Comparison of ENCODE assay signal across 25 cellular contexts in genomic region chr16:57273826-57274225, GRCh38. TPM values are rescaled to one million over a fixed set of nuclear protein-coding genes. Genes with fewer than 3 reads are reported as not detected.
"Had no signal": no experiment of that assay in that cellular context is flagged by ENCODE, and none has a peak within 500 bp of the region (broad histone marks: within the 10 kb centered on the region; RNA-seq: fewer than 3 reads in every experiment).

No MANE protein-coding gene starts in this region.

- H3K36me3 ChIP-seq: ascending aorta, MG63, SJCRH30 had no signal

- H3K4me3 Mint-ChIP-seq: activated CD4-positive, alpha-beta T cell treated with anti-CD3 and anti-CD28 coated beads for 36 hours; activated CD8-positive, alpha-beta memory T cell treated with anti-CD3 and anti-CD28 coated beads, Interleukin-2, amount 10 ng/mL, durations not matched to agents 7 days and 5 days; activated naive CD4-positive, alpha-beta T cell treated with anti-CD3 and anti-CD28 coated beads, Interleukin-2, amount 50 U/mL, for 24 hours; activated T-cell treated with anti-CD3 and anti-CD28 coated beads, Interleukin-2, amount 50 U/mL, for 24 hours; activated T-helper 1 cell treated with anti-CD3 and anti-CD28 coated beads, Interleukin-12 subunit alpha, Interleukin-12 subunit beta, Interleukin-2, Interleukin-4 antibody, amounts not matched to agents 30 ng/mL and 10 ng/mL and 1 ng/mL, durations not matched to agents 14 hours and 24 hours and 36 hours had no signal

- DNase-seq: activated CD4-positive, alpha-beta T cell treated with anti-CD3 and anti-CD28 coated beads for 36 hours; activated CD8-positive, alpha-beta memory T cell treated with anti-CD3 and anti-CD28 coated beads, Interleukin-2, amount 10 ng/mL, durations not matched to agents 7 days and 5 days; activated effector memory CD4-positive, alpha-beta T cell treated with Interleukin-2 at 50 U/mL for 16 hours; activated naive CD4-positive, alpha-beta T cell; activated T-cell treated with anti-CD3 and anti-CD28 coated beads, Interleukin-2, amount 50 U/mL, for 24 hours; body of pancreas; MG63; NCI-H1105 treated with DMSO at 0.1 percent for 48 hours; NCI-H1436 treated with DMSO at 0.1 percent for 48 hours; NCI-H187; NCI-H2081; NCI-H510A treated with DMSO at 0.1 percent for 48 hours; NCI-H69; NK-92 treated with Interleukin-12 subunit alpha and Interleukin-12 subunit beta, amount 100 ng/mL, for 24 hours; OCI-M1; RPMI8226; SJCRH30; T-helper 1 cell had no signal

- H3K9ac ChIP-seq: SK-N-SH had no signal

- H3K27ac ChIP-seq: ascending aorta, SJCRH30, VCaP had no signal

- H3K4me2 ChIP-seq: SK-N-SH had no signal

- H3K9me3 Mint-ChIP-seq: activated naive CD4-positive, alpha-beta T cell treated with anti-CD3 and anti-CD28 coated beads, Interleukin-2, amount 50 U/mL, for 24 hours; activated T-cell treated with anti-CD3 and anti-CD28 coated beads, Interleukin-2, amount 50 U/mL, for 24 hours; activated T-helper 1 cell treated with anti-CD3 and anti-CD28 coated beads, Interleukin-12 subunit alpha, Interleukin-12 subunit beta, Interleukin-2, Interleukin-4 antibody, amounts not matched to agents 30 ng/mL and 10 ng/mL and 1 ng/mL, durations not matched to agents 14 hours and 24 hours and 36 hours had no signal

- H3K36me3 Mint-ChIP-seq: activated CD8-positive, alpha-beta memory T cell treated with anti-CD3 and anti-CD28 coated beads, Interleukin-2, amount 10 ng/mL, durations not matched to agents 7 days and 5 days; activated naive CD4-positive, alpha-beta T cell treated with anti-CD3 and anti-CD28 coated beads, Interleukin-2, amount 50 U/mL, for 24 hours had no signal

- H3K27ac Mint-ChIP-seq: activated CD4-positive, alpha-beta T cell treated with anti-CD3 and anti-CD28 coated beads for 36 hours; activated CD8-positive, alpha-beta memory T cell treated with anti-CD3 and anti-CD28 coated beads, Interleukin-2, amount 10 ng/mL, durations not matched to agents 7 days and 5 days; activated naive CD4-positive, alpha-beta T cell treated with anti-CD3 and anti-CD28 coated beads, Interleukin-2, amount 50 U/mL, for 24 hours; activated T-cell treated with anti-CD3 and anti-CD28 coated beads, Interleukin-2, amount 50 U/mL, for 24 hours; activated T-helper 1 cell treated with anti-CD3 and anti-CD28 coated beads, Interleukin-12 subunit alpha, Interleukin-12 subunit beta, Interleukin-2, Interleukin-4 antibody, amounts not matched to agents 30 ng/mL and 10 ng/mL and 1 ng/mL, durations not matched to agents 14 hours and 24 hours and 36 hours had no signal

- H3K27me3 ChIP-seq: ascending aorta, body of pancreas, MG63, SJCRH30 had no signal

- H3K27me3 Mint-ChIP-seq: activated CD4-positive, alpha-beta T cell treated with anti-CD3 and anti-CD28 coated beads for 36 hours; activated CD8-positive, alpha-beta memory T cell treated with anti-CD3 and anti-CD28 coated beads, Interleukin-2, amount 10 ng/mL, durations not matched to agents 7 days and 5 days; activated naive CD4-positive, alpha-beta T cell treated with anti-CD3 and anti-CD28 coated beads, Interleukin-2, amount 50 U/mL, for 24 hours; activated T-cell treated with anti-CD3 and anti-CD28 coated beads, Interleukin-2, amount 50 U/mL, for 24 hours had no signal

- ATAC-seq: activated CD4-positive, alpha-beta T cell treated with anti-CD3 and anti-CD28 coated beads for 36 hours; activated CD8-positive, alpha-beta memory T cell treated with anti-CD3 and anti-CD28 coated beads, Interleukin-2, amount 10 ng/mL, durations not matched to agents 7 days and 5 days; Panc1 had no signal

- H3K4me3 ChIP-seq: ascending aorta, body of pancreas, MG63, SJCRH30 had no signal

- H3K4me1 ChIP-seq: ascending aorta had no signal

- FAIRE-seq: bronchial epithelial cell had no signal

- H3K9me3 ChIP-seq: ascending aorta, body of pancreas, MG63, SJCRH30, SK-N-SH had no signal

RNA-seq across cellular contexts. Expression of gene PLLP, which starts 10.6 kb away (rescaled TPM):
- total RNA-seq: activated CD8-positive, alpha-beta memory T cell treated with anti-CD3 and anti-CD28 coated beads, Interleukin-2, amount 10 ng/mL, durations not matched to agents 7 days and 5 days had no signal
